Comparison of ENCODE assay signal across 31 cellular contexts in genomic region chr6:23301546-23301945, GRCh38.
"Had no signal": no experiment of that assay in that cellular context is flagged by ENCODE, and none has a peak within 500 bp of the region (broad histone marks: within the 10 kb centered on the region; RNA-seq: fewer than 3 reads in every experiment).

No MANE protein-coding gene starts in this region.

- H3K36me3 ChIP-seq: brain microvascular endothelial cell, esophagus muscularis mucosa, gastroesophageal sphincter, right lobe of liver, thoracic aorta, upper lobe of left lung had no signal

- H3K4me1 Mint-ChIP-seq: activated B cell treated with CpG ODN at 0.5 μM for 24 hours; activated CD4-positive, alpha-beta T cell treated with anti-CD3 and anti-CD28 coated beads for 36 hours; activated naive CD4-positive, alpha-beta T cell treated with anti-CD3 and anti-CD28 coated beads, Interleukin-2, amount 10 ng/mL, durations not matched to agents 7 days and 5 days; memory B cell; naive B cell; neural crest cell; stimulated activated naive B cell treated with anti-CD40 and anti-IgM and Interleukin-4, amounts not matched to agents 10 μg/mL and 1 μg/mL and 100 μg/mL, for 72 hours; T-helper 17 cell had no signal

- H3K27ac Mint-ChIP-seq: activated B cell treated with CpG ODN at 0.5 μM for 24 hours; activated CD4-positive, alpha-beta T cell treated with anti-CD3 and anti-CD28 coated beads for 36 hours; activated naive CD4-positive, alpha-beta T cell treated with anti-CD3 and anti-CD28 coated beads, Interleukin-2, amount 10 ng/mL, durations not matched to agents 7 days and 5 days; effector memory CD8-positive, alpha-beta T cell; memory B cell; naive B cell; stimulated activated naive B cell treated with anti-CD40 and anti-IgM and Interleukin-4, amounts not matched to agents 10 μg/mL and 1 μg/mL and 100 μg/mL, for 72 hours; T-helper 17 cell had no signal

- FAIRE-seq: colon, endothelial cell of umbilical vein, islet of Langerhans, small intestine had no signal

- H3K27me3 Mint-ChIP-seq: activated B cell treated with CpG ODN at 0.5 μM for 24 hours; activated naive CD4-positive, alpha-beta T cell treated with anti-CD3 and anti-CD28 coated beads, Interleukin-2, amount 10 ng/mL, durations not matched to agents 7 days and 5 days; effector memory CD8-positive, alpha-beta T cell; memory B cell; naive B cell; stimulated activated naive B cell treated with anti-CD40 and anti-IgM and Interleukin-4, amounts not matched to agents 10 μg/mL and 1 μg/mL and 100 μg/mL, for 72 hours; T-helper 17 cell had no signal

- H3K4me1 ChIP-seq: esophagus muscularis mucosa, gastroesophageal sphincter, upper lobe of left lung had no signal

- H3K4me3 ChIP-seq: esophagus muscularis mucosa, gastroesophageal sphincter, mucosa of descending colon, right lobe of liver, thoracic aorta, upper lobe of left lung had no signal

- DNase-seq: activated B cell treated with CpG ODN at 0.5 μM for 24 hours; activated CD4-positive, alpha-beta T cell treated with anti-CD3 and anti-CD28 coated beads for 36 hours; activated CD4-positive, alpha-beta T cell treated with anti-CD3 and anti-CD28 coated beads, Interleukin-2, amount 50 U/mL, for 48 hours; activated effector memory CD4-positive, alpha-beta T cell treated with Interleukin-2 at 50 U/mL for 16 hours; activated naive CD4-positive, alpha-beta T cell treated with anti-CD3 and anti-CD28 coated beads, Interleukin-2, amount 10 ng/mL, durations not matched to agents 7 days and 5 days; activated T-cell treated with anti-CD3 and anti-CD28 coated beads, Interleukin-2, amount 50 U/mL, for 48 hours; anterior cingulate cortex; brain microvascular endothelial cell; central memory CD4-positive, alpha-beta T cell; effector memory CD8-positive, alpha-beta T cell; head of caudate nucleus; hypothalamus; left ventricle myocardium superior; mucosa of descending colon; naive B cell; posterior cingulate gyrus; right lobe of liver; small intestine; stimulated activated CD4-positive, alpha-beta T cell treated with anti-CD3 and anti-CD28 coated beads, Interleukin-2, amount 100 ng/mL, for 48 hours; stimulated activated CD8-positive, alpha-beta memory T cell treated with anti-CD3 and anti-CD28 coated beads, Interleukin-4, amount 100 ng/mL, for 48 hours; stimulated activated naive B cell treated with anti-CD40 and anti-IgM and Interleukin-4, amounts not matched to agents 10 μg/mL and 1 μg/mL and 100 μg/mL, for 72 hours; T-helper 17 cell; upper lobe of left lung had no signal

- H3K27ac ChIP-seq: brain microvascular endothelial cell, esophagus muscularis mucosa, gastroesophageal sphincter, right lobe of liver, thoracic aorta, upper lobe of left lung had no signal

- ATAC-seq: activated CD4-positive, alpha-beta T cell treated with anti-CD3 and anti-CD28 coated beads for 36 hours; effector memory CD8-positive, alpha-beta T cell; gastroesophageal sphincter; left ventricle myocardium superior; mucosa of descending colon; right lobe of liver; stimulated activated naive B cell treated with anti-CD40 and anti-IgM and Interleukin-4, amounts not matched to agents 10 μg/mL and 1 μg/mL and 100 μg/mL, for 72 hours; T-helper 17 cell had no signal

- H3K9me3 Mint-ChIP-seq: activated B cell treated with CpG ODN at 0.5 μM for 24 hours; activated naive CD4-positive, alpha-beta T cell treated with anti-CD3 and anti-CD28 coated beads, Interleukin-2, amount 10 ng/mL, durations not matched to agents 7 days and 5 days; effector memory CD8-positive, alpha-beta T cell had no signal

- H3K9me3 ChIP-seq: esophagus muscularis mucosa, gastroesophageal sphincter, mucosa of descending colon, right lobe of liver, thoracic aorta, upper lobe of left lung had no signal

- H3K27me3 ChIP-seq: brain microvascular endothelial cell, esophagus muscularis mucosa, gastroesophageal sphincter, right lobe of liver, upper lobe of left lung had no signal

- H3K36me3 Mint-ChIP-seq: activated naive CD4-positive, alpha-beta T cell treated with anti-CD3 and anti-CD28 coated beads, Interleukin-2, amount 10 ng/mL, durations not matched to agents 7 days and 5 days; memory B cell; naive B cell; stimulated activated naive B cell treated with anti-CD40 and anti-IgM and Interleukin-4, amounts not matched to agents 10 μg/mL and 1 μg/mL and 100 μg/mL, for 72 hours had no signal

- H3K4me3 Mint-ChIP-seq: activated B cell treated with CpG ODN at 0.5 μM for 24 hours; activated CD4-positive, alpha-beta T cell treated with anti-CD3 and anti-CD28 coated beads for 36 hours; activated naive CD4-positive, alpha-beta T cell treated with anti-CD3 and anti-CD28 coated beads, Interleukin-2, amount 10 ng/mL, durations not matched to agents 7 days and 5 days; effector memory CD8-positive, alpha-beta T cell; memory B cell; naive B cell; neural crest cell; stimulated activated naive B cell treated with anti-CD40 and anti-IgM and Interleukin-4, amounts not matched to agents 10 μg/mL and 1 μg/mL and 100 μg/mL, for 72 hours; T-helper 17 cell had no signal
